In the genomic region with DNA sequence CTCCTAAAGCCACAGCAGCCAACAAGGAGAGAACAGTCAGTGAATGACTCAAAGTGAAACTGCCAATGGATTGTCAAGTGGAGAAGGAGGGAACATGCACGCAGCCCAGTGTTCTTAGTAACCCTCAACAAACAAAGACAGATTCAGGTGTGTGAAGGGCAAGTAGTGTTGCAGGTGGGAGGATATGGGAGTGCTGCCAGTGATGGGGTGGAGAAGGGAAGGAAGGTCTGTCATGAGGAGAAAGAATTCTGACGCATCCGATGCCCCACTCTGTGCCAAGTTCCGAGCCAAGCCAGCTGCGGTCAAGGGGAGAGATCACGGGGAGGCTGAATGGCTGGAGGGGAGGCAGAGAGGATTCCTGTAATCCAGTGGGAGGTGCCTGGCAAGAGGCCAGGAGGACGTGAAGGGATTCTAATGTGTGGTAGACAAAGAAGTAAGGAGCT, we compare ENCODE assay signal across 11 cellular contexts. TPM values are rescaled to one million over a fixed set of nuclear protein-coding genes. Genes with fewer than 3 reads are reported as not detected.
A peak's percentile ranks its signal among the peaks of the same experiment; 100 is the strongest.
DNase-seq lines count a peak whose midpoint lies in the region; ATAC-seq and TF ChIP-seq lines count a peak whose summit lies in the region.
"Had no signal": no experiment of that assay in that cellular context is flagged by ENCODE, and none has a peak within 500 bp of the region (broad histone marks: within the 10 kb centered on the region; RNA-seq: fewer than 3 reads in every experiment).

No MANE protein-coding gene starts in this region.

- BruUV-seq in MCF 10A (replicated peaks; lab: Mats Ljungman, UMichigan): no TSS peak

- no peaks in the 10 kb centered on the region for H3K27me3 ChIP-seq in CD4-positive, alpha-beta memory T cell (ENCODE audit: insufficient read depth, low read length)
- no peaks in the 10 kb centered on the region for H3K27me3 ChIP-seq in lung (ENCODE audit: control insufficient read depth, insufficient read depth)
- H3K27me3 ChIP-seq: BLaER1 treated with 17β-estradiol and CSF1 and Interleukin-3, amounts not matched to agents 10 nM and 100 nM had no signal

- POLR2A ChIA-PET in CD4-positive, alpha-beta memory T cell (lab: Charles Lee; ENCODE audit: partially characterized antibody): interaction anchor here (1.9 kb wide), 1 partner anchor 56 kb away, joined by 7 read pairs; a partner anchor contains a TSS
- POLR2A ChIA-PET in MCF 10A (lab: Yijun Ruan, JAX): interaction anchor here (1.8 to 12.7 kb wide), 4 partner anchors 10 to 104 kb away, joined by 7 to 177 read pairs (median 8); no protein-coding TSS in a partner anchor

- peaks cover 13 to 26% of the 10 kb centered on the region in 2 donors for H3K36me3 Mint-ChIP-seq in CD4-positive, alpha-beta memory T cell
- H3K36me3 Mint-ChIP-seq in MCF 10A (ENCODE audit: insufficient read depth, unreplicated experiment): peaks cover 7% of the 10 kb centered on the region
- peaks cover 6% of the 10 kb centered on the region for H3K36me3 Mint-ChIP-seq in T-helper 2 cell treated with Interferon-gamma antibody and Interleukin-4, amounts not matched to agents 5 μg/mL and 100 μg/mL, for 36 hours (ENCODE audit: low read depth)

- 51 to 76% methylated on average over 7 of the region's 7 CpGs for WGBS in lung, 2 donors

- no peak overlapping the region for H3K27ac ChIP-seq in CD4-positive, alpha-beta memory T cell (ENCODE audit: low read depth, low read length)
- peak overlapping the region; percentile 74 to 80 for H3K27ac ChIP-seq in lung (ENCODE audit: low read depth in 1 of 2, low read length in 1 of 2)
- H3K27ac ChIP-seq: BLaER1 treated with 17β-estradiol and CSF1 and Interleukin-3, amounts not matched to agents 10 nM and 100 nM had no signal

- H3K27me3 Mint-ChIP-seq in CD4-positive, alpha-beta memory T cell: no peaks in the 10 kb centered on the region
- H3K27me3 Mint-ChIP-seq in MCF 10A (ENCODE audit: insufficient read depth, unreplicated experiment): no peaks in the 10 kb centered on the region
- no peaks in the 10 kb centered on the region for H3K27me3 Mint-ChIP-seq in T-helper 2 cell treated with Interferon-gamma antibody and Interleukin-4, amounts not matched to agents 5 μg/mL and 100 μg/mL, for 36 hours (ENCODE audit: low read depth)

- intact Hi-C loops in CD4-positive, alpha-beta memory T cell (cut with micrococcal nuclease): no loop called here
- intact Hi-C loops in MCF 10A (cut with micrococcal nuclease): loop anchor here (1.0 kb wide), 1 partner anchor 16 kb away; no protein-coding TSS in a partner anchor

- peaks cover 47% of the 10 kb centered on the region for H3K4me1 ChIP-seq in CD4-positive, alpha-beta memory T cell (ENCODE audit: insufficient read depth, low read length)
- H3K4me1 ChIP-seq in lung (ENCODE audit: control insufficient read depth in 2 of 2, insufficient read depth in 2 of 2, low read length in 2 of 2): peaks cover 10 to 48% of the 10 kb centered on the region in 2 donors

- H3K4me1 Mint-ChIP-seq in CD4-positive, alpha-beta memory T cell: peaks cover 52 to 78% (median 64%) of the 10 kb centered on the region in 4 donors
- H3K4me1 Mint-ChIP-seq in MCF 10A (ENCODE audit: insufficient read depth, unreplicated experiment): peaks cover 53% of the 10 kb centered on the region
- H3K4me1 Mint-ChIP-seq in T-helper 2 cell treated with Interferon-gamma antibody and Interleukin-4, amounts not matched to agents 5 μg/mL and 100 μg/mL, for 36 hours (ENCODE audit: low read depth): peaks cover 21% of the 10 kb centered on the region

- no peak for DNase-seq in CD4-positive, alpha-beta memory T cell
- DNase-seq in NCI-H2029 treated with DMSO at 0.1 percent for 48 hours (lab: John Stamatoyannopoulos, UW) (peak; percentile 91), MCF 10A (ENCODE audit: unreplicated experiment) (peak; percentile 99), lung (ENCODE audit: low spot score) (peak; percentile 85), ureter (ENCODE audit: low spot score) (no peak), GF-D8 (lab: John Stamatoyannopoulos, UW) (no peak)
- DNase-seq in T-helper 2 cell treated with Interferon-gamma antibody and Interleukin-4, amounts not matched to agents 5 μg/mL and 100 μg/mL, for 36 hours (ENCODE audit: low spot score): no peak
- DNase-seq: activated CD4-positive, CD25-positive, alpha-beta regulatory T cell had no signal

- H3K9me3 Mint-ChIP-seq in CD4-positive, alpha-beta memory T cell: peaks cover 0 to 3% (median 0%) of the 10 kb centered on the region in 8 donors
- no peaks in the 10 kb centered on the region for H3K9me3 Mint-ChIP-seq in MCF 10A (ENCODE audit: unreplicated experiment)
- H3K9me3 Mint-ChIP-seq in T-helper 2 cell treated with Interferon-gamma antibody and Interleukin-4, amounts not matched to agents 5 μg/mL and 100 μg/mL, for 36 hours: no peaks in the 10 kb centered on the region

- TF ChIP-seq CTCF in MCF 10A (IDR thresholded peaks at IDR 0.05; ENCODE audit: unreplicated experiment) (no peak), lung (IDR thresholded peaks at IDR 0.05; ENCODE audit: control extremely low read depth, extremely low read depth) (no peak)

- ATAC-seq in lung (ENCODE audit: insufficient read depth, low FRiP score) (peak; percentile 65), GM21515 (IDR thresholded peaks at IDR 0.05; ENCODE audit: unreplicated experiment) (no peak)
- ATAC-seq: HCT116 had no signal

- H3K4me3 ChIP-seq in CD4-positive, alpha-beta memory T cell (ENCODE audit: low read length in 2 of 2): no peak overlapping the region
- H3K4me3 ChIP-seq in lung: no peak overlapping the region
- H3K4me3 ChIP-seq: BLaER1 treated with 17β-estradiol and CSF1 and Interleukin-3, amounts not matched to agents 10 nM and 100 nM had no signal

- H3K36me3 ChIP-seq in CD4-positive, alpha-beta memory T cell (ENCODE audit: insufficient read depth, low read length): no peaks in the 10 kb centered on the region
- no peaks in the 10 kb centered on the region for H3K36me3 ChIP-seq in lung (ENCODE audit: control insufficient read depth in 2 of 2, insufficient read depth in 2 of 2, low read length in 2 of 2)

- H3K27ac Mint-ChIP-seq in CD4-positive, alpha-beta memory T cell: peak overlapping the region; percentile 0 to 90 (median 75)
- peak overlapping the region; percentile 80 for H3K27ac Mint-ChIP-seq in MCF 10A (ENCODE audit: low read depth, unreplicated experiment)
- no peak overlapping the region for H3K27ac Mint-ChIP-seq in T-helper 2 cell treated with Interferon-gamma antibody and Interleukin-4, amounts not matched to agents 5 μg/mL and 100 μg/mL, for 36 hours

- CTCF ChIA-PET in CD4-positive, alpha-beta memory T cell (lab: Charles Lee; ENCODE audit: partially characterized antibody): interaction anchor here (0.9 to 1.2 kb wide), 2 partner anchors 11 to 104 kb away, joined by 3 to 4 read pairs; no protein-coding TSS in a partner anchor
- CTCF ChIA-PET in MCF 10A (lab: Yijun Ruan, JAX): interaction anchor here (0.6 to 2.1 kb wide), 7 partner anchors 10 to 445 kb away, joined by 3 to 8 read pairs (median 3); no protein-coding TSS in a partner anchor

- no peaks in the 10 kb centered on the region for H3K9me3 ChIP-seq in CD4-positive, alpha-beta memory T cell (ENCODE audit: control insufficient read depth in 1 of 2, low read length in 2 of 2)
- no peaks in the 10 kb centered on the region for H3K9me3 ChIP-seq in lung (ENCODE audit: control insufficient read depth in 2 of 2, insufficient read depth in 1 of 2, low read length in 1 of 2)
- H3K9me3 ChIP-seq: BLaER1 treated with 17β-estradiol and CSF1 and Interleukin-3, amounts not matched to agents 10 nM and 100 nM had no signal

- no peak overlapping the region for H3K4me3 Mint-ChIP-seq in CD4-positive, alpha-beta memory T cell
- H3K4me3 Mint-ChIP-seq in MCF 10A (ENCODE audit: unreplicated experiment): peak overlapping the region; percentile 46
- no peak overlapping the region for H3K4me3 Mint-ChIP-seq in T-helper 2 cell treated with Interferon-gamma antibody and Interleukin-4, amounts not matched to agents 5 μg/mL and 100 μg/mL, for 36 hours

RNA-seq across cellular contexts. Expression of a gene that starts 56.5 kb away (rescaled TPM):
- 100 to 1,000 TPM; 196 to 207 TPM for total RNA-seq in CD4-positive, alpha-beta memory T cell
- 10 to 100 TPM; 24.0 to 98.8 TPM for polyA plus RNA-seq in CD4-positive, alpha-beta memory T cell
- total RNA-seq in MCF 10A (2022): 351 and 393 TPM in 2 replicates
- total RNA-seq in lung: 100 to 1,000 TPM; 269 to 279 TPM
- polyA plus RNA-seq in lung: 10 to 100 TPM; 84.8 to 98.6 TPM
- total RNA-seq in ureter: 473 TPM

Comparison
In these comparisons a context has a peak if more than half of its experiments do, and no peak if none do; other contexts are left out.
1. DNase-seq: peak in NCI-H2029 treated with DMSO at 0.1 percent for 48 hours (single experiment), MCF 10A (single experiment) and lung (single experiment); none in CD4-positive, alpha-beta memory T cell (0 of 5), ureter (single experiment), GF-D8 (single experiment) and T-helper 2 cell treated with Interferon-gamma antibody and Interleukin-4, amounts not matched to agents 5 μg/mL and 100 μg/mL, for 36 hours (single experiment).